ENCODE assay signal across 29 cellular contexts in genomic region chr22:40421082-40421350, GRCh38.
"Had no signal": no experiment of that assay in that cellular context is flagged by ENCODE, and none has a peak within 500 bp of the region (broad histone marks: within the 10 kb centered on the region; RNA-seq: fewer than 3 reads in every experiment).

No MANE protein-coding gene starts in this region.

- H3K27me3 ChIP-seq: esophagus muscularis mucosa, heart right ventricle, neutrophil, ovary, stomach, thyroid gland, upper lobe of right lung had no signal

- H3K36me3 ChIP-seq: ovary had no signal

- H3K27ac Mint-ChIP-seq: activated CD4-positive, alpha-beta T cell treated with anti-CD3 and anti-CD28 coated beads for 36 hours; activated CD8-positive, alpha-beta memory T cell treated with anti-CD3 and anti-CD28 coated beads, Interleukin-2, amount 10 ng/mL, durations not matched to agents 7 days and 5 days; activated naive CD8-positive, alpha-beta T cell treated with anti-CD3 and anti-CD28 coated beads, Interleukin-2, amount 50 U/mL, for 24 hours; stimulated activated naive B cell treated with anti-CD40 and anti-IgM and Interleukin-4, amounts not matched to agents 10 μg/mL and 1 μg/mL and 100 μg/mL, for 72 hours had no signal

- H3K9me3 ChIP-seq: esophagus muscularis mucosa, heart right ventricle, mucosa of descending colon, neutrophil, ovary, stomach, thyroid gland, upper lobe of right lung had no signal

- DNase-seq: activated CD4-positive, alpha-beta T cell treated with anti-CD3 and anti-CD28 coated beads for 36 hours; activated CD4-positive, CD25-positive, alpha-beta regulatory T cell; activated CD8-positive, alpha-beta memory T cell treated with anti-CD3 and anti-CD28 coated beads, Interleukin-2, amount 10 ng/mL, durations not matched to agents 7 days and 5 days; activated CD8-positive, alpha-beta T cell treated with anti-CD3 and anti-CD28 coated beads, Interleukin-2, amount 10 ng/mL, durations not matched to agents 7 days and 5 days; activated effector memory CD4-positive, alpha-beta T cell treated with Interleukin-2 at 50 U/mL for 16 hours; activated naive CD4-positive, alpha-beta T cell treated with anti-CD3 and anti-CD28 coated beads, Interleukin-2, amount 50 U/mL, for 16 hours; activated naive CD8-positive, alpha-beta T cell treated with anti-CD3 and anti-CD28 coated beads, Interleukin-2, amount 50 U/mL, for 24 hours; amygdala; caudate nucleus; foreskin melanocyte; heart right ventricle; mucosa of descending colon; nephron progenitor cell; ovary; stimulated activated CD4-positive, alpha-beta T cell treated with anti-CD3 and anti-CD28 coated beads, Interleukin-1b, Interleukin-23, amount 100 ng/mL, for 48 hours; stimulated activated CD4-positive, alpha-beta T cell treated with anti-CD3 and anti-CD28 coated beads, Interleukin-4, amount 100 ng/mL, for 4 hours; stimulated activated CD8-positive, alpha-beta memory T cell treated with anti-CD3 and anti-CD28 coated beads, Interleukin-4, amount 100 ng/mL, for 48 hours; stimulated activated naive B cell treated with anti-CD40 and anti-IgM and Interleukin-4, amounts not matched to agents 10 μg/mL and 1 μg/mL and 100 μg/mL, for 72 hours; stomach; T-helper 1 cell; thyroid gland had no signal

- H3K4me3 ChIP-seq: esophagus muscularis mucosa, heart right ventricle, lung, mucosa of descending colon, ovary, skin epidermis, stomach, thyroid gland, upper lobe of right lung had no signal

- H3K27me3 Mint-ChIP-seq: activated CD4-positive, alpha-beta T cell treated with anti-CD3 and anti-CD28 coated beads for 36 hours; activated CD8-positive, alpha-beta memory T cell treated with anti-CD3 and anti-CD28 coated beads, Interleukin-2, amount 10 ng/mL, durations not matched to agents 7 days and 5 days; activated naive CD8-positive, alpha-beta T cell treated with anti-CD3 and anti-CD28 coated beads, Interleukin-2, amount 50 U/mL, for 24 hours; progenitor cell of endocrine pancreas; stimulated activated naive B cell treated with anti-CD40 and anti-IgM and Interleukin-4, amounts not matched to agents 10 μg/mL and 1 μg/mL and 100 μg/mL, for 72 hours had no signal

- H3K27ac ChIP-seq: esophagus muscularis mucosa, heart right ventricle, ovary, skin epidermis, stomach, thyroid gland, upper lobe of right lung had no signal

- H3K9me3 Mint-ChIP-seq: activated naive CD8-positive, alpha-beta T cell treated with anti-CD3 and anti-CD28 coated beads, Interleukin-2, amount 50 U/mL, for 24 hours; nephron progenitor cell; stimulated activated naive B cell treated with anti-CD40 and anti-IgM and Interleukin-4, amounts not matched to agents 10 μg/mL and 1 μg/mL and 100 μg/mL, for 72 hours; T-helper 2 cell treated with Interferon-gamma antibody and Interleukin-4, amounts not matched to agents 5 μg/mL and 100 μg/mL, for 36 hours had no signal

- ATAC-seq: activated CD4-positive, alpha-beta T cell treated with anti-CD3 and anti-CD28 coated beads for 36 hours; activated CD8-positive, alpha-beta memory T cell treated with anti-CD3 and anti-CD28 coated beads, Interleukin-2, amount 10 ng/mL, durations not matched to agents 7 days and 5 days; activated CD8-positive, alpha-beta T cell treated with anti-CD3 and anti-CD28 coated beads, Interleukin-2, amount 10 ng/mL, durations not matched to agents 7 days and 5 days; activated naive CD8-positive, alpha-beta T cell treated with anti-CD3 and anti-CD28 coated beads, Interleukin-2, amount 50 U/mL, for 24 hours; heart right ventricle; mucosa of descending colon; sciatic nerve; stimulated activated naive B cell treated with anti-CD40 and anti-IgM and Interleukin-4, amounts not matched to agents 10 μg/mL and 1 μg/mL and 100 μg/mL, for 72 hours; upper lobe of right lung had no signal

- H3K4me3 Mint-ChIP-seq: activated CD4-positive, alpha-beta T cell treated with anti-CD3 and anti-CD28 coated beads for 36 hours; activated CD8-positive, alpha-beta memory T cell treated with anti-CD3 and anti-CD28 coated beads, Interleukin-2, amount 10 ng/mL, durations not matched to agents 7 days and 5 days; activated CD8-positive, alpha-beta T cell treated with anti-CD3 and anti-CD28 coated beads, Interleukin-2, amount 10 ng/mL, durations not matched to agents 7 days and 5 days; activated naive CD8-positive, alpha-beta T cell treated with anti-CD3 and anti-CD28 coated beads, Interleukin-2, amount 50 U/mL, for 24 hours; nephron progenitor cell; stimulated activated naive B cell treated with anti-CD40 and anti-IgM and Interleukin-4, amounts not matched to agents 10 μg/mL and 1 μg/mL and 100 μg/mL, for 72 hours; T-helper 2 cell treated with Interferon-gamma antibody and Interleukin-4, amounts not matched to agents 5 μg/mL and 100 μg/mL, for 36 hours had no signal
